ENCODE assay signal across 1 cellular context in the genomic region with DNA sequence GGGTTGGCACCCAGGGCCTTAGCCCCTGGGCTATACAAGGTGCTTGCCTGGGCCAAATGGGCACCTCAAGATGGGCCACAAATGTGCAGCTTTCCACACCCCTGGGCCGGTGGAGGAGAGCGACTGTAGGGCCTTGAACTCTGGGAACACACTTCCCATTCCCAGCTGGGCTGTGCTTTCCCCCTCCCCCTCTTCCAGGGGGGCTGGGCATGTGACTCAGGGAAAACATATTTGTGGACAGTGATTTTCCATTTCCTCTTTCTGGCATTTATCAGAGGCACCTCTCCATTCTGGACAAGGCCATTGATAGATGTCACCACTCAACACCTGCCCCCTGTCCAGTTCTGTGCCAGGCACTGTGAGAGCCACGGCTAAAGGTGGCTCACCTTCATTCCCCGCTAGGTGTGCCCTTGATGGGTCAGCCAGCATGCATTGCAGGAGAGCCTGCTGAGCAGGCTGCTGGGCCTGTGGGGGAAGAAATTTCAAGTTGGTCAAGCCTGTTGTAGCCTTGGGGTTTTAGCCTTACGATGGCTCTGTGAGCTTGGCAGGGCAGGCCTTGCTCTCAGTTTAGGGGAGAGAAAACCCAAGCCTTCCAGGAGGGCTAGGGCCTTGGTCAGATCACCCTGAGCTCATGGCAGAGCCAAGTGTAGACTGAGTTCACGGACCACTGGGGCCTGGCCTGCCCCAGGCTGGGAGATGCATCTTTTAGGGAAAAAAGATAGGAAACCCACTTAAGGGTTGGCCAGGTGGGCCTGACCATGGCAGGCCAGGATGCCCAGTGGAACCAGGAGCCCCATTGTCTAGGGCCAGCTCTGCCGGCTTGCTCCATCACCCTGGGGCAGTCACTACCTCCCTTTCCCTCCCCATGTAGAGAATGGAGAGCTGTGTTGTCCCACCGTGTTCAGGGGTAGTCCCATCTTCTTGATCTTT.
TF ChIP-seq lines count a peak whose summit lies in the region.

No MANE protein-coding gene starts in this region.

TF ChIP-seq in HepG2, 621 proteins besides CTCF, POLR2A, EP300 and RAD21 (continued from another document and continues in another):
- TF ChIP-seq, protein P1, sequence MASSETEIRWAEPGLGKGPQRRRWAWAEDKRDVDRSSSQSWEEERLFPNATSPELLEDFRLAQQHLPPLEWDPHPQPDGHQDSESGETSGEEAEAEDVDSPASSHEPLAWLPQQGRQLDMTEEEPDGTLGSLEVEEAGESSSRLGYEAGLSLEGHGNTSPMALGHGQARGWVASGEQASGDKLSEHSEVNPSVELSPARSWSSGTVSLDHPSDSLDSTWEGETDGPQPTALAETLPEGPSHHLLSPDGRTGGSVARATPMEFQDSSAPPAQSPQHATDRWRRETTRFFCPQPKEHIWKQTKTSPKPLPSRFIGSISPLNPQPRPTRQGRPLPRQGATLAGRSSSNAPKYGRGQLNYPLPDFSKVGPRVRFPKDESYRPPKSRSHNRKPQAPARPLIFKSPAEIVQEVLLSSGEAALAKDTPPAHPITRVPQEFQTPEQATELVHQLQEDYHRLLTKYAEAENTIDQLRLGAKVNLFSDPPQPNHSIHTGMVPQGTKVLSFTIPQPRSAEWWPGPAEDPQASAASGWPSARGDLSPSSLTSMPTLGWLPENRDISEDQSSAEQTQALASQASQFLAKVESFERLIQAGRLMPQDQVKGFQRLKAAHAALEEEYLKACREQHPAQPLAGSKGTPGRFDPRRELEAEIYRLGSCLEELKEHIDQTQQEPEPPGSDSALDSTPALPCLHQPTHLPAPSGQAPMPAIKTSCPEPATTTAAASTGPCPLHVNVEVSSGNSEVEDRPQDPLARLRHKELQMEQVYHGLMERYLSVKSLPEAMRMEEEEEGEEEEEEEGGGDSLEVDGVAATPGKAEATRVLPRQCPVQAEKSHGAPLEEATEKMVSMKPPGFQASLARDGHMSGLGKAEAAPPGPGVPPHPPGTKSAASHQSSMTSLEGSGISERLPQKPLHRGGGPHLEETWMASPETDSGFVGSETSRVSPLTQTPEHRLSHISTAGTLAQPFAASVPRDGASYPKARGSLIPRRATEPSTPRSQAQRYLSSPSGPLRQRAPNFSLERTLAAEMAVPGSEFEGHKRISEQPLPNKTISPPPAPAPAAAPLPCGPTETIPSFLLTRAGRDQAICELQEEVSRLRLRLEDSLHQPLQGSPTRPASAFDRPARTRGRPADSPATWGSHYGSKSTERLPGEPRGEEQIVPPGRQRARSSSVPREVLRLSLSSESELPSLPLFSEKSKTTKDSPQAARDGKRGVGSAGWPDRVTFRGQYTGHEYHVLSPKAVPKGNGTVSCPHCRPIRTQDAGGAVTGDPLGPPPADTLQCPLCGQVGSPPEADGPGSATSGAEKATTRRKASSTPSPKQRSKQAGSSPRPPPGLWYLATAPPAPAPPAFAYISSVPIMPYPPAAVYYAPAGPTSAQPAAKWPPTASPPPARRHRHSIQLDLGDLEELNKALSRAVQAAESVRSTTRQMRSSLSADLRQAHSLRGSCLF (CRISPR knock-in tag; IDR thresholded peaks at IDR 0.05; ENCODE audit: borderline replicate concordance) = no peak
- TF ChIP-seq ZNF703 (CRISPR knock-in tag; IDR thresholded peaks at IDR 0.05; ENCODE audit: borderline replicate concordance) (no peak), NFRKB (IDR thresholded peaks at IDR 0.05) (no peak), ZNF430 (CRISPR knock-in tag; IDR thresholded peaks at IDR 0.05) (no peak), PTBP1 (IDR thresholded peaks at IDR 0.05; ENCODE audit: low read depth, low read length, poor library complexity, severe bottlenecking) (no peak), EEA1 (CRISPR knock-in tag; IDR thresholded peaks at IDR 0.05; ENCODE audit: borderline replicate concordance) (no peak), ZNF12 (CRISPR knock-in tag; IDR thresholded peaks at IDR 0.05) (peak; percentile 45; the same call in 1 of the 2 replicates), ZNF792 (CRISPR knock-in tag; IDR thresholded peaks at IDR 0.05) (no peak; the same call in 1 of the 2 replicates), DPF2 (CRISPR knock-in tag; IDR thresholded peaks at IDR 0.05; ENCODE audit: borderline replicate concordance, low read depth) (no peak; the same call in 1 of the 2 replicates), ZBTB38 (CRISPR knock-in tag; IDR thresholded peaks at IDR 0.05) (peak; percentile 69), RNF219 (CRISPR knock-in tag; IDR thresholded peaks at IDR 0.05) (no peak), KLF11 (CRISPR knock-in tag; IDR thresholded peaks at IDR 0.05) (no peak), SMAD9 (CRISPR knock-in tag; IDR thresholded peaks at IDR 0.05) (no peak), ZNF749 (CRISPR knock-in tag; IDR thresholded peaks at IDR 0.05; ENCODE audit: borderline replicate concordance) (no peak), ATAD3A (CRISPR knock-in tag; IDR thresholded peaks at IDR 0.05) (no peak), ETS1 (CRISPR knock-in tag; IDR thresholded peaks at IDR 0.05) (no peak), RNF2 (conservative IDR thresholded peaks at IDR 0.05; ENCODE audit: low read depth) (no peak), GFI1 (CRISPR knock-in tag; IDR thresholded peaks at IDR 0.05; ENCODE audit: borderline replicate concordance) (peak; percentile 99), SP2 (CRISPR knock-in tag; IDR thresholded peaks at IDR 0.05) (0 out of 2 replicates have a peak, but pooled peaks have one; percentile 18), ZNF660 (CRISPR knock-in tag; IDR thresholded peaks at IDR 0.05; ENCODE audit: borderline replicate concordance, low read depth) (no peak), ELF3 (CRISPR knock-in tag; IDR thresholded peaks at IDR 0.05) (peak; percentile 99), MBNL3 (CRISPR knock-in tag; conservative IDR thresholded peaks at IDR 0.05) (no peak), SMYD3 (CRISPR knock-in tag; IDR thresholded peaks at IDR 0.05) (no peak), TSC22D2 (CRISPR knock-in tag; IDR thresholded peaks at IDR 0.05; ENCODE audit: borderline replicate concordance) (no peak; the same call in 1 of the 2 replicates), JUND (CRISPR knock-in tag; IDR thresholded peaks at IDR 0.05) (peak; percentile 28; the same call in 1 of the 2 replicates), CHD2 (IDR thresholded peaks at IDR 0.05; ENCODE audit: low read depth, low read length) (peak; percentile 68; the same call in 1 of the 2 replicates)
- TF ChIP-seq, protein P2, sequence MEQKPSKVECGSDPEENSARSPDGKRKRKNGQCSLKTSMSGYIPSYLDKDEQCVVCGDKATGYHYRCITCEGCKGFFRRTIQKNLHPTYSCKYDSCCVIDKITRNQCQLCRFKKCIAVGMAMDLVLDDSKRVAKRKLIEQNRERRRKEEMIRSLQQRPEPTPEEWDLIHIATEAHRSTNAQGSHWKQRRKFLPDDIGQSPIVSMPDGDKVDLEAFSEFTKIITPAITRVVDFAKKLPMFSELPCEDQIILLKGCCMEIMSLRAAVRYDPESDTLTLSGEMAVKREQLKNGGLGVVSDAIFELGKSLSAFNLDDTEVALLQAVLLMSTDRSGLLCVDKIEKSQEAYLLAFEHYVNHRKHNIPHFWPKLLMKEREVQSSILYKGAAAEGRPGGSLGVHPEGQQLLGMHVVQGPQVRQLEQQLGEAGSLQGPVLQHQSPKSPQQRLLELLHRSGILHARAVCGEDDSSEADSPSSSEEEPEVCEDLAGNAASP (CRISPR knock-in tag; IDR thresholded peaks at IDR 0.05; ENCODE audit: borderline replicate concordance) = peak; percentile 84
- TF ChIP-seq, protein P3, sequence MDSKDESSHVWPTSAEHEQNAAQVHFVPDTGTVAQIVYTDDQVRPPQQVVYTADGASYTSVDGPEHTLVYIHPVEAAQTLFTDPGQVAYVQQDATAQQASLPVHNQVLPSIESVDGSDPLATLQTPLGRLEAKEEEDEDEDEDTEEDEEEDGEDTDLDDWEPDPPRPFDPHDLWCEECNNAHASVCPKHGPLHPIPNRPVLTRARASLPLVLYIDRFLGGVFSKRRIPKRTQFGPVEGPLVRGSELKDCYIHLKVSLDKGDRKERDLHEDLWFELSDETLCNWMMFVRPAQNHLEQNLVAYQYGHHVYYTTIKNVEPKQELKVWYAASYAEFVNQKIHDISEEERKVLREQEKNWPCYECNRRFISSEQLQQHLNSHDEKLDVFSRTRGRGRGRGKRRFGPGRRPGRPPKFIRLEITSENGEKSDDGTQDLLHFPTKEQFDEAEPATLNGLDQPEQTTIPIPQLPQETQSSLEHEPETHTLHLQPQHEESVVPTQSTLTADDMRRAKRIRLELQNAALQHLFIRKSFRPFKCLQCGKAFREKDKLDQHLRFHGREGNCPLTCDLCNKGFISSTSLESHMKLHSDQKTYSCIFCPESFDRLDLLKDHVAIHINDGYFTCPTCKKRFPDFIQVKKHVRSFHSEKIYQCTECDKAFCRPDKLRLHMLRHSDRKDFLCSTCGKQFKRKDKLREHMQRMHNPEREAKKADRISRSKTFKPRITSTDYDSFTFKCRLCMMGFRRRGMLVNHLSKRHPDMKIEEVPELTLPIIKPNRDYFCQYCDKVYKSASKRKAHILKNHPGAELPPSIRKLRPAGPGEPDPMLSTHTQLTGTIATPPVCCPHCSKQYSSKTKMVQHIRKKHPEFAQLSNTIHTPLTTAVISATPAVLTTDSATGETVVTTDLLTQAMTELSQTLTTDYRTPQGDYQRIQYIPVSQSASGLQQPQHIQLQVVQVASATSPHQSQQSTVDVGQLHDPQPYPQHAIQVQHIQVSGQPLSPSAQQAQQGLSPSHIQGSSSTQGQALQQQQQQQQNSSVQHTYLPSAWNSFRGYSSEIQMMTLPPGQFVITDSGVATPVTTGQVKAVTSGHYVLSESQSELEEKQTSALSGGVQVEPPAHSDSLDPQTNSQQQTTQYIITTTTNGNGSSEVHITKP (CRISPR knock-in tag; IDR thresholded peaks at IDR 0.05; ENCODE audit: low read depth) = 0 out of 2 replicates have a peak, but pooled peaks have one; percentile 66
- TF ChIP-seq, protein P4, sequence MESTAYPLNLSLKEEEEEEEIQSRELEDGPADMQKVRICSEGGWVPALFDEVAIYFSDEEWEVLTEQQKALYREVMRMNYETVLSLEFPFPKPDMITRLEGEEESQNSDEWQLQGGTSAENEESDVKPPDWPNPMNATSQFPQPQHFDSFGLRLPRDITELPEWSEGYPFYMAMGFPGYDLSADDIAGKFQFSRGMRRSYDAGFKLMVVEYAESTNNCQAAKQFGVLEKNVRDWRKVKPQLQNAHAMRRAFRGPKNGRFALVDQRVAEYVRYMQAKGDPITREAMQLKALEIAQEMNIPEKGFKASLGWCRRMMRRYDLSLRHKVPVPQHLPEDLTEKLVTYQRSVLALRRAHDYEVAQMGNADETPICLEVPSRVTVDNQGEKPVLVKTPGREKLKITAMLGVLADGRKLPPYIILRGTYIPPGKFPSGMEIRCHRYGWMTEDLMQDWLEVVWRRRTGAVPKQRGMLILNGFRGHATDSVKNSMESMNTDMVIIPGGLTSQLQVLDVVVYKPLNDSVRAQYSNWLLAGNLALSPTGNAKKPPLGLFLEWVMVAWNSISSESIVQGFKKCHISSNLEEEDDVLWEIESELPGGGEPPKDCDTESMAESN (CRISPR knock-in tag; conservative IDR thresholded peaks at IDR 0.05) = no peak; the same call in 1 of the 2 replicates
- TF ChIP-seq, protein P5, sequence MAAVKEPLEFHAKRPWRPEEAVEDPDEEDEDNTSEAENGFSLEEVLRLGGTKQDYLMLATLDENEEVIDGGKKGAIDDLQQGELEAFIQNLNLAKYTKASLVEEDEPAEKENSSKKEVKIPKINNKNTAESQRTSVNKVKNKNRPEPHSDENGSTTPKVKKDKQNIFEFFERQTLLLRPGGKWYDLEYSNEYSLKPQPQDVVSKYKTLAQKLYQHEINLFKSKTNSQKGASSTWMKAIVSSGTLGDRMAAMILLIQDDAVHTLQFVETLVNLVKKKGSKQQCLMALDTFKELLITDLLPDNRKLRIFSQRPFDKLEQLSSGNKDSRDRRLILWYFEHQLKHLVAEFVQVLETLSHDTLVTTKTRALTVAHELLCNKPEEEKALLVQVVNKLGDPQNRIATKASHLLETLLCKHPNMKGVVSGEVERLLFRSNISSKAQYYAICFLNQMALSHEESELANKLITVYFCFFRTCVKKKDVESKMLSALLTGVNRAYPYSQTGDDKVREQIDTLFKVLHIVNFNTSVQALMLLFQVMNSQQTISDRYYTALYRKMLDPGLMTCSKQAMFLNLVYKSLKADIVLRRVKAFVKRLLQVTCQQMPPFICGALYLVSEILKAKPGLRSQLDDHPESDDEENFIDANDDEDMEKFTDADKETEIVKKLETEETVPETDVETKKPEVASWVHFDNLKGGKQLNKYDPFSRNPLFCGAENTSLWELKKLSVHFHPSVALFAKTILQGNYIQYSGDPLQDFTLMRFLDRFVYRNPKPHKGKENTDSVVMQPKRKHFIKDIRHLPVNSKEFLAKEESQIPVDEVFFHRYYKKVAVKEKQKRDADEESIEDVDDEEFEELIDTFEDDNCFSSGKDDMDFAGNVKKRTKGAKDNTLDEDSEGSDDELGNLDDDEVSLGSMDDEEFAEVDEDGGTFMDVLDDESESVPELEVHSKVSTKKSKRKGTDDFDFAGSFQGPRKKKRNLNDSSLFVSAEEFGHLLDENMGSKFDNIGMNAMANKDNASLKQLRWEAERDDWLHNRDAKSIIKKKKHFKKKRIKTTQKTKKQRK (IDR thresholded peaks at IDR 0.05; ENCODE audit: low read length) = no peak
- TF ChIP-seq, protein P6, sequence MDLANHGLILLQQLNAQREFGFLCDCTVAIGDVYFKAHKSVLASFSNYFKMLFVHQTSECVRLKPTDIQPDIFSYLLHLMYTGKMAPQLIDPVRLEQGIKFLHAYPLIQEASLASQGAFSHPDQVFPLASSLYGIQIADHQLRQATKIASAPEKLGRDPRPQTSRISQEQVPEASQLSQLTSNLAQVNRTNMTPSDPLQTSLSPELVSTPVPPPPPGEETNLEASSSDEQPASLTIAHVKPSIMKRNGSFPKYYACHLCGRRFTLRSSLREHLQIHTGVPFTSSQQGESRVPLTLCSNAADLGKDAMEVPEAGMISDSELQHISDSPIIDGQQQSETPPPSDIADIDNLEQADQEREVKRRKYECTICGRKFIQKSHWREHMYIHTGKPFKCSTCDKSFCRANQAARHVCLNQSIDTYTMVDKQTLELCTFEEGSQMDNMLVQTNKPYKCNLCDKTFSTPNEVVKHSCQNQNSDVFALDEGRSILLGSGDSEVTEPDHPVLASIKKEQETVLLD (CRISPR knock-in tag; IDR thresholded peaks at IDR 0.05; ENCODE audit: low read depth) = no peak
